8 cellular contexts compared by ENCODE assay signal in genomic region chr15:56428821-56429458, GRCh38. TPM values are rescaled to one million over a fixed set of nuclear protein-coding genes. Genes with fewer than 3 reads are reported as not detected.
DNase-seq lines count a peak whose midpoint lies in the region; ATAC-seq and TF ChIP-seq lines count a peak whose summit lies in the region.

No MANE protein-coding gene starts in this region.

- no peak for ATAC-seq in GM19455 (IDR thresholded peaks at IDR 0.05; ENCODE audit: unreplicated experiment)
- no peak for ATAC-seq in GM19035 (IDR thresholded peaks at IDR 0.05; ENCODE audit: unreplicated experiment)

- intact Hi-C loops in spleen (cut with DNase I; ENCODE audit: low total_unique reads) = loop anchor here (10.0 kb wide), 1 partner anchor 784 kb away; no protein-coding TSS in a partner anchor

- POLR2A ChIA-PET in RWPE1 (lab: Yijun Ruan, JAX; ENCODE audit: low non-redundant PET) = no interaction called here

- H3K4me1 ChIP-seq in spleen = no peaks in the 10 kb centered on the region

- 24 to 38% (median 29%) methylated on average over 2 of the region's 2 CpGs for WGBS in spleen, 5 donors

- no peaks in the 10 kb centered on the region for H3K27me3 ChIP-seq in spleen (replicated peaks in 1 of 7)

- peaks cover 0 to 6% (median 0%) of the 10 kb centered on the region in 6 donors for H3K36me3 ChIP-seq in spleen

- H3K27ac ChIP-seq in RWPE1 (no peak overlapping the region), spleen (no peak overlapping the region)

- TF ChIP-seq POLR2A in spleen (IDR thresholded peaks at IDR 0.05) = no peak

- TF ChIP-seq CTCF in RWPE1 (conservative IDR thresholded peaks at IDR 0.05; ENCODE audit: low read depth) (peak; percentile 79), fibroblast of villous mesenchyme (IDR thresholded peaks at IDR 0.05; ENCODE audit: insufficient read depth, low read depth, low read length) (peak; percentile 48), spleen (IDR thresholded peaks at IDR 0.05 in 8 of 11, conservative IDR thresholded peaks at IDR 0.05 in 3 of 11) (peak in 8 of 11 experiments; percentile 22 to 49 (median 40))

- CTCF ChIA-PET in RWPE1 (lab: Yijun Ruan, JAX) = interaction anchor here (0.6 to 2.4 kb wide), 11 partner anchors 11 to 541 kb away, joined by 3 to 13 read pairs (median 4); no protein-coding TSS in a partner anchor

- DNase-seq in NCI-H345 treated with DMSO at 0.1 percent for 48 hours (lab: John Stamatoyannopoulos, UW; ENCODE audit: unreplicated experiment) = peak; percentile 2
- no peak for DNase-seq in NCI-H345 (lab: John Stamatoyannopoulos, UW)
- peak; percentile 19 for DNase-seq in HT1080 (ENCODE audit: low read depth)
- peak; percentile 42 for DNase-seq in RWPE1 (ENCODE audit: low spot score)
- DNase-seq in fibroblast of villous mesenchyme (ENCODE audit: low read depth) = peak; percentile 33
- no peak for DNase-seq in spleen

- H3K4me3 ChIP-seq in fibroblast of villous mesenchyme (ENCODE audit: low read depth, low read length) (no peak overlapping the region), spleen (no peak overlapping the region)

- peaks cover 0 to 18% (median 10%) of the 10 kb centered on the region in 8 donors for H3K9me3 ChIP-seq in spleen

RNA-seq across cellular contexts. Expression of gene MNS1, which starts 36.0 kb away (rescaled TPM):
- total RNA-seq in HT1080 (2014; rRNA removed; shearing (Covaris generic)) = 3.0 TPM in 2 replicates
- 2.5 and 3.7 TPM in 2 replicates for polyA plus RNA-seq in HT1080 (2015; cell fraction: cytosol; rRNA removed)
- 1.0 and 1.1 TPM in 2 replicates for polyA plus RNA-seq in HT1080 (2015; cell fraction: nucleus; rRNA removed)
- total RNA-seq in fibroblast of villous mesenchyme (0.43 and 0.97 TPM in 2 replicates), spleen (1 to 10 TPM in 3 of 7 donors, under 1 TPM in 3, not detected in 1; 0.56 to 2.0 (median 1.1) TPM)
- 1 to 10 TPM in 1 of 3 donors, under 1 TPM in 2; 0.57 to 1.3 (median 0.68) TPM for polyA plus RNA-seq in spleen

Comparison
In these comparisons a context has a peak if more than half of its experiments do, and no peak if none do; other contexts are left out.
1. DNase-seq: peak in NCI-H345 treated with DMSO at 0.1 percent for 48 hours (single experiment), HT1080 (single experiment), RWPE1 (single experiment) and fibroblast of villous mesenchyme (single experiment); none in NCI-H345 (single experiment) and spleen (single experiment).
2. Peak in every context shown above with its lines, with median percentiles within 50 percentile points of each other: CTCF ChIP-seq.